ENCODE assay signal across 8 cellular contexts in genomic region chr19:34773555-34773864, GRCh38. TPM values are rescaled to one million over a fixed set of nuclear protein-coding genes. Genes with fewer than 3 reads are reported as not detected.
DNase-seq lines count a peak whose midpoint lies in the region; ATAC-seq, FAIRE-seq and TF ChIP-seq lines count a peak whose summit lies in the region.

No MANE protein-coding gene starts in this region.

- FAIRE-seq in HepG2 (lab: Jason Lieb, UNC): no peak

- H3K36me3 Mint-ChIP-seq in activated CD8-positive, alpha-beta memory T cell treated with anti-CD3 and anti-CD28 coated beads, Interleukin-2, amount 10 ng/mL, durations not matched to agents 7 days and 5 days: peaks cover 22% of the 10 kb centered on the region
- H3K36me3 Mint-ChIP-seq in activated naive CD8-positive, alpha-beta T cell treated with anti-CD3 and anti-CD28 coated beads, Interleukin-2, amount 10 ng/mL, durations not matched to agents 7 days and 5 days: peaks cover 27% of the 10 kb centered on the region

- in situ Hi-C loops in HepG2 (cut with HindIII; ENCODE audit: extremely low pct_ligation_motif_present, low pct_unique_long_range_greater_than_20kb): no loop called here

- H3K27ac ChIP-seq in HepG2 (ENCODE audit: extremely low read length, insufficient read depth, low read length) (no peak overlapping the region), thoracic aorta (no peak overlapping the region)

- H2AFZ ChIP-seq in HepG2 (ENCODE audit: low read length): peak overlapping the region; percentile 83

- TF ChIP-seq POLR2A in HepG2 (IDR thresholded peaks at IDR 0.05; ENCODE audit: insufficient read depth in 1 of 2, low read depth in 2 of 2, low read length in 2 of 2): no peak

- 59% methylated on average over 2 of the region's 2 CpGs for WGBS in HepG2 (ENCODE audit: low lambda C conversion rate)

- CTCF ChIA-PET in activated CD8-positive, alpha-beta memory T cell treated with anti-CD3 and anti-CD28 coated beads, Interleukin-2, amount 10 ng/mL, durations not matched to agents 7 days and 5 days (lab: Charles Lee): no interaction called here
- CTCF ChIA-PET in HepG2 (lab: Yijun Ruan, JAX; ENCODE audit: low intra/inter-chr PET ratio, low total read pairs): no interaction called here

- no TSS peak for BruUV-seq in HepG2 (replicated peaks; lab: Mats Ljungman, UMichigan)

- TF ChIP-seq EP300 in HepG2 (IDR thresholded peaks at IDR 0.05; ENCODE audit: low read depth in 2 of 2, low read length in 2 of 2) (no peak), HepG2 (CRISPR knock-in tag; IDR thresholded peaks at IDR 0.05; ENCODE audit: borderline replicate concordance) (no peak)

- TF ChIP-seq CTCF in HepG2 (CRISPR knock-in tag; IDR thresholded peaks at IDR 0.05) (no peak), thoracic aorta (IDR thresholded peaks at IDR 0.05) (no peak)

- no peak for ATAC-seq in activated CD8-positive, alpha-beta memory T cell treated with anti-CD3 and anti-CD28 coated beads, Interleukin-2, amount 10 ng/mL, durations not matched to agents 7 days and 5 days
- no peak for ATAC-seq in activated naive CD8-positive, alpha-beta T cell treated with anti-CD3 and anti-CD28 coated beads, Interleukin-2, amount 10 ng/mL, durations not matched to agents 7 days and 5 days (ENCODE audit: low read depth)
- ATAC-seq in HepG2 (no peak), thoracic aorta (ENCODE audit: insufficient number of reproducible peaks, low FRiP score, low read depth) (no peak), GM18517 (IDR thresholded peaks at IDR 0.05; ENCODE audit: unreplicated experiment) (no peak)

- peak overlapping the region; percentile 87 for H3K4me3 Mint-ChIP-seq in activated CD8-positive, alpha-beta memory T cell treated with anti-CD3 and anti-CD28 coated beads, Interleukin-2, amount 10 ng/mL, durations not matched to agents 7 days and 5 days
- peak overlapping the region; percentile 91 for H3K4me3 Mint-ChIP-seq in activated naive CD8-positive, alpha-beta T cell treated with anti-CD3 and anti-CD28 coated beads, Interleukin-2, amount 10 ng/mL, durations not matched to agents 7 days and 5 days

- H3K27me3 ChIP-seq in HepG2 (ENCODE audit: control insufficient read depth in 1 of 2, insufficient read depth in 2 of 2, low read length in 2 of 2) (no peaks in the 10 kb centered on the region; a peak in 1 of 5 replicates), thoracic aorta (replicated peaks; ENCODE audit: insufficient read depth) (no peaks in the 10 kb centered on the region)

- DNase-seq in activated CD8-positive, alpha-beta memory T cell treated with anti-CD3 and anti-CD28 coated beads, Interleukin-2, amount 10 ng/mL, durations not matched to agents 7 days and 5 days: no peak
- DNase-seq in activated CD8-positive, alpha-beta memory T cell treated with anti-CD3 and anti-CD28 coated beads for 24 hours: no peak
- no peak for DNase-seq in activated naive CD8-positive, alpha-beta T cell treated with anti-CD3 and anti-CD28 coated beads, Interleukin-2, amount 10 ng/mL, durations not matched to agents 7 days and 5 days
- DNase-seq in HepG2 (ENCODE audit: low spot score): no peak
- no peak for DNase-seq in thoracic aorta (ENCODE audit: low spot score)
- DNase-seq in GDM1 (lab: John Stamatoyannopoulos, UW): no peak
- no peak for DNase-seq in NK-92 treated with Interleukin-12 subunit alpha and Interleukin-12 subunit beta, amount 100 ng/mL, for 24 hours (lab: John Stamatoyannopoulos, UW)

- POLR2A ChIA-PET in activated naive CD8-positive, alpha-beta T cell treated with anti-CD3 and anti-CD28 coated beads, Interleukin-2, amount 10 ng/mL, durations not matched to agents 7 days and 5 days (lab: Charles Lee): no interaction called here
- POLR2A ChIA-PET in HepG2 (lab: Yijun Ruan, JAX): no interaction called here

- H3K27ac Mint-ChIP-seq in activated CD8-positive, alpha-beta memory T cell treated with anti-CD3 and anti-CD28 coated beads, Interleukin-2, amount 10 ng/mL, durations not matched to agents 7 days and 5 days: no peak overlapping the region
- no peak overlapping the region for H3K27ac Mint-ChIP-seq in activated naive CD8-positive, alpha-beta T cell treated with anti-CD3 and anti-CD28 coated beads, Interleukin-2, amount 10 ng/mL, durations not matched to agents 7 days and 5 days

- H3K36me3 ChIP-seq in HepG2 (replicated peaks in 1 of 2; ENCODE audit: control insufficient read depth in 1 of 2, insufficient read depth in 2 of 2, low read length in 2 of 2) (peaks cover 0 to 6% of the 10 kb centered on the region in 2 experiments; a peak in 1 of 5 replicates), thoracic aorta (peaks cover 6% of the 10 kb centered on the region)

- peaks cover 18% of the 10 kb centered on the region for H3K9me3 Mint-ChIP-seq in activated CD8-positive, alpha-beta memory T cell treated with anti-CD3 and anti-CD28 coated beads, Interleukin-2, amount 10 ng/mL, durations not matched to agents 7 days and 5 days (ENCODE audit: low read depth)
- peaks cover 23% of the 10 kb centered on the region for H3K9me3 Mint-ChIP-seq in activated naive CD8-positive, alpha-beta T cell treated with anti-CD3 and anti-CD28 coated beads, Interleukin-2, amount 10 ng/mL, durations not matched to agents 7 days and 5 days

- peaks cover 5% of the 10 kb centered on the region for H3K79me2 ChIP-seq in HepG2 (ENCODE audit: insufficient read depth, low read length)

- H3K4me1 ChIP-seq in HepG2 (ENCODE audit: insufficient read depth, low read length): peaks cover 12% of the 10 kb centered on the region
- peaks cover 9 to 10% of the 10 kb centered on the region in 2 donors for H3K4me1 ChIP-seq in thoracic aorta (ENCODE audit: control insufficient read depth in 1 of 2, low read depth in 2 of 2)

- H4K20me1 ChIP-seq in HepG2 (ENCODE audit: insufficient read depth, low read length): no peaks in the 10 kb centered on the region

- H3K9me3 ChIP-seq in HepG2 (ENCODE audit: low read length) (no peaks in the 10 kb centered on the region), thoracic aorta (no peaks in the 10 kb centered on the region)

- H3K27me3 Mint-ChIP-seq in activated CD8-positive, alpha-beta memory T cell treated with anti-CD3 and anti-CD28 coated beads, Interleukin-2, amount 10 ng/mL, durations not matched to agents 7 days and 5 days: no peaks in the 10 kb centered on the region
- peaks cover 4% of the 10 kb centered on the region for H3K27me3 Mint-ChIP-seq in activated naive CD8-positive, alpha-beta T cell treated with anti-CD3 and anti-CD28 coated beads, Interleukin-2, amount 10 ng/mL, durations not matched to agents 7 days and 5 days

- H3K9ac ChIP-seq in HepG2 (ENCODE audit: insufficient read depth, low read depth, low read length): no peak overlapping the region

- intact Hi-C loops in HepG2 (cut with micrococcal nuclease; ENCODE audit: unreplicated experiment): loop anchor here (1.0 to 10.0 kb wide), 2 partner anchors 39 to 1749 kb away; partner anchors contain the start of gene ZNF181

- peak overlapping the region; percentile 91 for H3K4me2 ChIP-seq in HepG2 (ENCODE audit: low read depth, low read length)

- no peak for TF ChIP-seq RAD21 in HepG2 (CRISPR knock-in tag; IDR thresholded peaks at IDR 0.05)

- peaks cover 16% of the 10 kb centered on the region for H3K4me1 Mint-ChIP-seq in activated CD8-positive, alpha-beta memory T cell treated with anti-CD3 and anti-CD28 coated beads, Interleukin-2, amount 10 ng/mL, durations not matched to agents 7 days and 5 days
- H3K4me1 Mint-ChIP-seq in activated naive CD8-positive, alpha-beta T cell treated with anti-CD3 and anti-CD28 coated beads, Interleukin-2, amount 10 ng/mL, durations not matched to agents 7 days and 5 days: peaks cover 13% of the 10 kb centered on the region

- H3K4me3 ChIP-seq in HepG2 (replicated peaks in 1 of 3; ENCODE audit: insufficient read depth in 1 of 3, low read depth in 2 of 3, low read length in 3 of 3): peak overlapping the region in 2 of 3 experiments; percentile 71 to 95; a peak in 3 of 6 replicates
- H3K4me3 ChIP-seq in thoracic aorta: peak overlapping the region; percentile 97

RNA-seq across cellular contexts. Expression of gene ZNF599, which starts 0.5 kb away (rescaled TPM):
- total RNA-seq in activated CD8-positive, alpha-beta memory T cell treated with anti-CD3 and anti-CD28 coated beads, Interleukin-2, amount 10 ng/mL, durations not matched to agents 7 days and 5 days: 1 to 10 TPM; 3.7 to 5.3 TPM
- total RNA-seq in activated naive CD8-positive, alpha-beta T cell treated with anti-CD3 and anti-CD28 coated beads, Interleukin-2, amount 10 ng/mL, durations not matched to agents 7 days and 5 days: 1 to 10 TPM; 6.1 to 6.9 TPM
- 5.8 and 9.4 TPM in 2 replicates for total RNA-seq in HepG2 (2016; rRNA removed; fragmentation: Illumina TruSeq; extraction: Trizol)
- 1.5 and 2.1 TPM in 2 replicates for total RNA-seq in HepG2 (2016; cell fraction: cytosol; rRNA removed; fragmentation: Illumina TruSeq; extraction: Trizol; ENCODE audit: low read depth)
- 5.6 and 8.0 TPM in 2 replicates for total RNA-seq in HepG2 (2016; cell fraction: insoluble cytoplasmic fraction; rRNA removed; fragmentation: Illumina TruSeq; extraction: Trizol)
- 4.0 and 5.1 TPM in 2 replicates for total RNA-seq in HepG2 (2016; cell fraction: membrane; rRNA removed; fragmentation: Illumina TruSeq; extraction: Trizol)
- total RNA-seq in HepG2 (2016; cell fraction: nucleus; rRNA removed; fragmentation: Illumina TruSeq; extraction: Trizol): 5.7 and 6.2 TPM in 2 replicates
- 7.3 and 7.5 TPM in 2 replicates for polyA plus RNA-seq in HepG2 (2011; rRNA removed)
- 6.9 and 8.0 TPM in 2 replicates for polyA plus RNA-seq in HepG2 (2011; cell fraction: cytosol; rRNA removed)
- polyA plus RNA-seq in HepG2 (2011; cell fraction: nucleus; rRNA removed): 8.6 and 12.5 TPM in 2 replicates
- 4.0 and 4.6 TPM in 2 replicates for polyA plus RNA-seq in HepG2 (2012)
- polyA plus RNA-seq in HepG2 (2016; cell fraction: cytosol; fragmentation: Illumina TruSeq; extraction: Trizol; ENCODE audit: low read depth): 1.5 and 1.6 TPM in 2 replicates
- polyA plus RNA-seq in HepG2 (2016; cell fraction: insoluble cytoplasmic fraction; fragmentation: Illumina TruSeq; extraction: Trizol; ENCODE audit: low read depth): 8.0 and 8.4 TPM in 2 replicates
- polyA plus RNA-seq in HepG2 (2016; cell fraction: membrane; fragmentation: Illumina TruSeq; extraction: Trizol; ENCODE audit: low read depth): 2.9 and 3.0 TPM in 2 replicates
- polyA plus RNA-seq in HepG2 (2016; cell fraction: nucleus; fragmentation: Illumina TruSeq; extraction: Trizol; ENCODE audit: insufficient read depth, low read depth): 7.7 and 9.3 TPM in 2 replicates
- 3.7 and 4.2 TPM in 2 replicates for polyA minus RNA-seq in HepG2 (2011; rRNA and poly(A)+ RNA removed; ENCODE audit: low replicate concordance)
- 2.5 and 3.1 TPM in 2 replicates for polyA minus RNA-seq in HepG2 (2011; cell fraction: cytosol; rRNA and poly(A)+ RNA removed)
- 7.2 and 8.8 TPM in 2 replicates for polyA minus RNA-seq in HepG2 (2011; cell fraction: nucleus; rRNA and poly(A)+ RNA removed)
- 1 to 10 TPM; 5.1 to 6.4 TPM for total RNA-seq in thoracic aorta

RNA-seq across cellular contexts. Expression of gene ZNF181, which starts 39.5 kb away (rescaled TPM):
- 1 to 10 TPM; 1.9 to 3.6 TPM for total RNA-seq in activated CD8-positive, alpha-beta memory T cell treated with anti-CD3 and anti-CD28 coated beads, Interleukin-2, amount 10 ng/mL, durations not matched to agents 7 days and 5 days
- 10 to 100 TPM; 10.6 to 11.4 TPM for total RNA-seq in activated naive CD8-positive, alpha-beta T cell treated with anti-CD3 and anti-CD28 coated beads, Interleukin-2, amount 10 ng/mL, durations not matched to agents 7 days and 5 days
- 15.5 and 22.3 TPM in 2 replicates for total RNA-seq in HepG2 (2016; rRNA removed; fragmentation: Illumina TruSeq; extraction: Trizol)
- 0.97 and 1.6 TPM in 2 replicates for total RNA-seq in HepG2 (2016; cell fraction: cytosol; rRNA removed; fragmentation: Illumina TruSeq; extraction: Trizol; ENCODE audit: low read depth)
- 15.1 and 24.5 TPM in 2 replicates for total RNA-seq in HepG2 (2016; cell fraction: insoluble cytoplasmic fraction; rRNA removed; fragmentation: Illumina TruSeq; extraction: Trizol)
- 7.6 and 7.7 TPM in 2 replicates for total RNA-seq in HepG2 (2016; cell fraction: membrane; rRNA removed; fragmentation: Illumina TruSeq; extraction: Trizol)
- total RNA-seq in HepG2 (2016; cell fraction: nucleus; rRNA removed; fragmentation: Illumina TruSeq; extraction: Trizol): 12.1 and 13.1 TPM in 2 replicates
- polyA plus RNA-seq in HepG2 (2011; rRNA removed): 9.0 and 10.6 TPM in 2 replicates
- polyA plus RNA-seq in HepG2 (2011; cell fraction: cytosol; rRNA removed): 5.5 and 7.0 TPM in 2 replicates
- 12.2 and 15.0 TPM in 2 replicates for polyA plus RNA-seq in HepG2 (2011; cell fraction: nucleus; rRNA removed)
- polyA plus RNA-seq in HepG2 (2012): 6.8 and 6.9 TPM in 2 replicates
- polyA plus RNA-seq in HepG2 (2016; cell fraction: cytosol; fragmentation: Illumina TruSeq; extraction: Trizol; ENCODE audit: low read depth): 0.44 and 0.68 TPM in 2 replicates
- polyA plus RNA-seq in HepG2 (2016; cell fraction: insoluble cytoplasmic fraction; fragmentation: Illumina TruSeq; extraction: Trizol; ENCODE audit: low read depth): 12.3 and 15.9 TPM in 2 replicates
- 1.6 and 2.1 TPM in 2 replicates for polyA plus RNA-seq in HepG2 (2016; cell fraction: membrane; fragmentation: Illumina TruSeq; extraction: Trizol; ENCODE audit: low read depth)
- 17.4 and 17.8 TPM in 2 replicates for polyA plus RNA-seq in HepG2 (2016; cell fraction: nucleus; fragmentation: Illumina TruSeq; extraction: Trizol; ENCODE audit: insufficient read depth, low read depth)
- 2.1 and 3.9 TPM in 2 replicates for polyA minus RNA-seq in HepG2 (2011; rRNA and poly(A)+ RNA removed; ENCODE audit: low replicate concordance)
- 2.2 and 5.8 TPM in 2 replicates for polyA minus RNA-seq in HepG2 (2011; cell fraction: cytosol; rRNA and poly(A)+ RNA removed)
- 16.2 and 23.7 TPM in 2 replicates for polyA minus RNA-seq in HepG2 (2011; cell fraction: nucleus; rRNA and poly(A)+ RNA removed)
- 10 to 100 TPM; 23.0 to 78.0 TPM for total RNA-seq in thoracic aorta
